In the genomic region with DNA sequence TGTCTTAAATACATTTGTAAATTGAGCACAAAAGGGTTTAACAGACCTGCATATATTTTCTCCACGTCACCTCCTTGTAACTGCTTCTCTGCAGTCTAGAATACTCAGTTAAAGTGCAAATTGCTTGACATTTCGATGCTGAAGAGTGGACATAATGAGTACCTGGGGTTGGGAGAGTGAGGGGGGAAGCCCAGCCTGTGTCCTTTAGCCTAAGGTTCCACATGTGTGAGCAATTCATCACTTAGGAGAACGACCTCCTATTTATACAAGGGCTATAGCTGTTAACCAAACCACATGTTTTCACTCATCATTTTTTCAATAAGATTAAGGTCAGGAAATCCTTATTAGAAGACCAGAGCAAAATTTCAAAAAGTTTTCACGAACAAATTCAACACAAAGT, we compare ENCODE assay signal across 26 cellular contexts.
"Had no signal": no experiment of that assay in that cellular context is flagged by ENCODE, and none has a peak within 500 bp of the region (broad histone marks: within the 10 kb centered on the region; RNA-seq: fewer than 3 reads in every experiment).

No MANE protein-coding gene starts in this region.

- DNase-seq: effector CD4-positive, alpha-beta T cell; endodermal cell; erythroblast; foreskin melanocyte; head of caudate nucleus; kidney; left cardiac atrium; left ventricle myocardium inferior; lower lobe of right lung; midbrain; posterior cingulate gyrus; spleen; stimulated activated CD4-positive, alpha-beta T cell treated with anti-CD3 and anti-CD28 coated beads, Interleukin-15, amount 100 ng/mL, for 24 hours; stimulated activated CD4-positive, alpha-beta T cell treated with anti-CD3 and anti-CD28 coated beads, Interleukin-1b, Interleukin-23, amount 100 ng/mL, for 48 hours; stimulated activated CD4-positive, alpha-beta T cell treated with anti-CD3 and anti-CD28 coated beads, Interleukin-4, amount 100 ng/mL, for 24 hours; stimulated activated naive CD4-positive, alpha-beta T cell; stomach; substantia nigra; transverse colon had no signal

- H3K9me3 ChIP-seq: left ventricle myocardium inferior, lower lobe of right lung, neutrophil, spleen, stomach, thoracic aorta, transverse colon had no signal

- H3K4me1 Mint-ChIP-seq: endodermal cell, memory B cell had no signal

- H3K27ac ChIP-seq: coronary artery, hepatocyte, left ventricle myocardium inferior, lower lobe of right lung, neutrophil, spleen, stomach, thoracic aorta, transverse colon had no signal

- H2AFZ ChIP-seq: hepatocyte had no signal

- H3K36me3 Mint-ChIP-seq: memory B cell; natural killer cell treated with Interleukin-12 subunit alpha and Interleukin-12 subunit beta and Interleukin-15 and Interleukin-18, amount 100 ng/mL, for 72 hours had no signal

- H3K27me3 ChIP-seq: hepatocyte, neutrophil, spleen, stomach, transverse colon had no signal

- FAIRE-seq: endothelial cell of umbilical vein, kidney had no signal

- H3K4me1 ChIP-seq: lower lobe of right lung, spleen, transverse colon had no signal

- H3K79me2 ChIP-seq: hepatocyte had no signal

- H3K27me3 Mint-ChIP-seq: memory B cell; natural killer cell treated with Interleukin-12 subunit alpha and Interleukin-12 subunit beta and Interleukin-15 and Interleukin-18, amount 100 ng/mL, for 72 hours had no signal

- H3K4me3 Mint-ChIP-seq: endodermal cell; memory B cell; natural killer cell treated with Interleukin-12 subunit alpha and Interleukin-12 subunit beta and Interleukin-15 and Interleukin-18, amount 100 ng/mL, for 72 hours had no signal

- H3K4me2 ChIP-seq: hepatocyte had no signal

- H3K4me3 ChIP-seq: coronary artery, hepatocyte, left ventricle myocardium inferior, lower lobe of right lung, spleen, stomach, thoracic aorta, transverse colon had no signal

- H3K27ac Mint-ChIP-seq: endodermal cell; memory B cell; natural killer cell treated with Interleukin-12 subunit alpha and Interleukin-12 subunit beta and Interleukin-15 and Interleukin-18, amount 100 ng/mL, for 72 hours had no signal

- H3K9me3 Mint-ChIP-seq: endodermal cell; memory B cell; natural killer cell treated with Interleukin-12 subunit alpha and Interleukin-12 subunit beta and Interleukin-15 and Interleukin-18, amount 100 ng/mL, for 72 hours had no signal

- H3K36me3 ChIP-seq: left ventricle myocardium inferior, lower lobe of right lung, neutrophil, spleen, stomach, thoracic aorta, transverse colon had no signal
